ENCODE assay signal across 15 cellular contexts in the genomic region with DNA sequence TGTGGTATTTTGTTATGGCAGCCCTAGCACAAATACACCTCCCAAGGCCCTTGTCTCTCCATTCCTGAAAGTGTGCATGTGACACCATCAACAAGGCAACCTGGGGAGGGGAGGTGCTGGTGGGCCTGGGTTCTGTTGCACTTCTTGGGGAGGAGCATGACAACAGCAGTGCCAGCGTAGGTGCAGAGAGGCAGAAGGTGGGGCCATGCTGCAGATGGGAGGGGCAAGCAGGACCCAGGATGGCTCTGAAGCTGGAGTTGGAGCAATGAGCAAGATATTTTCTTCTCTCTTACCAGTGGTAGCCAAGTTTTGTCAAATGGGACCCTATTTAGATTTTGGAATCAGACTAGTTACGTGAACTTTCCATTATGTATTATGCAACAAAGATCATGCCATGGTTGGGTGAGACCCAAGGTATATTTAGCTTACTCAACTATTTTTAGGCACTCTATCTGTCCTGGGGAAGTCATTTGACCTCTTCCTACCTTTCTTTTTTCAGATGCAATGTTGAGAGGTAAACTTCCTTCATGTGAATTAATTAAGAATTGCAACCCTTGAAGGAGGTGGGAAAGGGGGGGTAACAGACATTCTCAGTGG. TPM values are rescaled to one million over a fixed set of nuclear protein-coding genes. Genes with fewer than 3 reads are reported as not detected.
A peak's percentile ranks its signal among the peaks of the same experiment; 100 is the strongest.
DNase-seq lines count a peak whose midpoint lies in the region; ATAC-seq and TF ChIP-seq lines count a peak whose summit lies in the region.
"Had no signal": no experiment of that assay in that cellular context is flagged by ENCODE, and none has a peak within 500 bp of the region (broad histone marks: within the 10 kb centered on the region; RNA-seq: fewer than 3 reads in every experiment).

No MANE protein-coding gene starts in this region.

- in situ Hi-C loops in transverse colon (cut with MboI; ENCODE audit: low pct_ligation_motif_present in 1 of 4, low pct_unique_long_range_greater_than_20kb in 1 of 4, low sequenced_read_pairs in 3 of 4) = no loop called here

- peak overlapping the region; percentile 79 for H3K27ac Mint-ChIP-seq in activated CD8-positive, alpha-beta memory T cell treated with anti-CD3 and anti-CD28 coated beads, Interleukin-2, amount 10 ng/mL, durations not matched to agents 7 days and 5 days
- peak overlapping the region; percentile 90 for H3K27ac Mint-ChIP-seq in activated T-helper 2 cell treated with anti-CD3 and anti-CD28 coated beads, Interferon-gamma antibody, Interleukin-2, Interleukin-4, amounts not matched to agents 10 μg/mL and 5 μg/mL and 100 μg/mL, durations not matched to agents 14 hours and 24 hours and 36 hours
- no peak overlapping the region for H3K27ac Mint-ChIP-seq in activated CD4-positive, alpha-beta T cell treated with anti-CD3 and anti-CD28 coated beads for 36 hours

- TF ChIP-seq CTCF in left lung (IDR thresholded peaks at IDR 0.05) (no peak), transverse colon (IDR thresholded peaks at IDR 0.05) (no peak)

- H3K36me3 ChIP-seq in left lung (no peaks in the 10 kb centered on the region), transverse colon (no peaks in the 10 kb centered on the region)

- H3K9me3 ChIP-seq in left lung = no peaks in the 10 kb centered on the region
- no peaks in the 10 kb centered on the region for H3K9me3 ChIP-seq in transverse colon
- H3K9me3 ChIP-seq: HAP-1 had no signal

- H3K4me1 ChIP-seq in left lung (peaks cover 44 to 81% of the 10 kb centered on the region in 2 donors), transverse colon (peaks cover 23 to 68% (median 48%) of the 10 kb centered on the region in 4 donors)

- H3K4me3 ChIP-seq in left lung (no peak overlapping the region), transverse colon (no peak overlapping the region)
- H3K4me3 ChIP-seq: HAP-1 had no signal

- no peaks in the 10 kb centered on the region for H3K9me3 Mint-ChIP-seq in activated CD8-positive, alpha-beta memory T cell treated with anti-CD3 and anti-CD28 coated beads, Interleukin-2, amount 10 ng/mL, durations not matched to agents 7 days and 5 days (ENCODE audit: low read depth)
- H3K9me3 Mint-ChIP-seq in activated T-helper 2 cell treated with anti-CD3 and anti-CD28 coated beads, Interferon-gamma antibody, Interleukin-2, Interleukin-4, amounts not matched to agents 10 μg/mL and 5 μg/mL and 100 μg/mL, durations not matched to agents 14 hours and 24 hours and 36 hours = no peaks in the 10 kb centered on the region
- no peaks in the 10 kb centered on the region for H3K9me3 Mint-ChIP-seq in activated CD4-positive, alpha-beta T cell treated with anti-CD3 and anti-CD28 coated beads for 36 hours (ENCODE audit: low read depth)

- POLR2A ChIA-PET in activated CD4-positive, alpha-beta T cell treated with anti-CD3 and anti-CD28 coated beads for 36 hours (lab: Charles Lee) = no interaction called here

- CTCF ChIA-PET in activated CD8-positive, alpha-beta memory T cell treated with anti-CD3 and anti-CD28 coated beads, Interleukin-2, amount 10 ng/mL, durations not matched to agents 7 days and 5 days (lab: Charles Lee) = interaction anchor here (0.7 to 4.9 kb wide), 7 partner anchors 15 to 85 kb away, joined by 3 to 38 read pairs (median 16); partner anchors contain the start of gene CXCR6
- CTCF ChIA-PET in activated CD4-positive, alpha-beta T cell treated with anti-CD3 and anti-CD28 coated beads for 36 hours (lab: Charles Lee) = interaction anchor here (1.0 to 1.8 kb wide), 2 partner anchors 53 to 87 kb away, joined by 3 to 9 read pairs; no protein-coding TSS in a partner anchor

- intact Hi-C loops in activated T-helper 2 cell treated with anti-CD3 and anti-CD28 coated beads, Interferon-gamma antibody, Interleukin-2, Interleukin-4, amounts not matched to agents 10 μg/mL and 5 μg/mL and 100 μg/mL, durations not matched to agents 14 hours and 24 hours and 36 hours (cut with micrococcal nuclease) = loop anchor here (2.0 to 10.0 kb wide), 3 partner anchors 41 to 303 kb away; no protein-coding TSS in a partner anchor
- intact Hi-C loops in left lung (cut with DNase I) = no loop called here
- intact Hi-C loops in transverse colon (cut with DNase I; ENCODE audit: low total_unique reads) = no loop called here
- intact Hi-C loops in activated CD4-positive, alpha-beta T cell treated with anti-CD3 and anti-CD28 coated beads for 36 hours (cut with DNase I, micrococcal nuclease) = no loop called here

- DNase-seq in activated CD8-positive, alpha-beta memory T cell treated with anti-CD3 and anti-CD28 coated beads, Interleukin-2, amount 10 ng/mL, durations not matched to agents 7 days and 5 days = no peak
- DNase-seq in activated CD8-positive, alpha-beta memory T cell treated with anti-CD3 and anti-CD28 coated beads, Interleukin-2, amount 50 U/mL, for 4 hours = no peak
- DNase-seq in activated T-helper 2 cell treated with anti-CD3 and anti-CD28 coated beads, Interferon-gamma antibody, Interleukin-2, Interleukin-4, amounts not matched to agents 10 μg/mL and 5 μg/mL and 100 μg/mL, durations not matched to agents 14 hours and 24 hours and 36 hours (ENCODE audit: low spot score) = no peak
- DNase-seq in left lung = no peak
- DNase-seq in transverse colon = no peak
- DNase-seq in foreskin melanocyte = no peak
- no peak for DNase-seq in activated CD4-positive, alpha-beta T cell treated with anti-CD3 and anti-CD28 coated beads for 36 hours
- DNase-seq: activated T-cell treated with anti-CD3 and anti-CD28 coated beads, Interleukin-2, amount 50 U/mL, for 48 hours; GDM1; MM.1S; stimulated activated CD4-positive, alpha-beta T cell treated with anti-CD3 and anti-CD28 coated beads, Interleukin-12 subunit alpha, Interleukin-12 subunit beta, amount 100 ng/mL, for 4 hours had no signal

- TF ChIP-seq EP300 in transverse colon (IDR thresholded peaks at IDR 0.05; ENCODE audit: low read depth) = no peak

- peak overlapping the region; percentile 21 for H3K4me3 Mint-ChIP-seq in activated CD8-positive, alpha-beta memory T cell treated with anti-CD3 and anti-CD28 coated beads, Interleukin-2, amount 10 ng/mL, durations not matched to agents 7 days and 5 days
- no peak overlapping the region for H3K4me3 Mint-ChIP-seq in activated T-helper 2 cell treated with anti-CD3 and anti-CD28 coated beads, Interferon-gamma antibody, Interleukin-2, Interleukin-4, amounts not matched to agents 10 μg/mL and 5 μg/mL and 100 μg/mL, durations not matched to agents 14 hours and 24 hours and 36 hours (ENCODE audit: low read depth)
- H3K4me3 Mint-ChIP-seq in activated CD4-positive, alpha-beta T cell treated with anti-CD3 and anti-CD28 coated beads for 36 hours = no peak overlapping the region

- no peak for ATAC-seq in activated CD8-positive, alpha-beta memory T cell treated with anti-CD3 and anti-CD28 coated beads, Interleukin-2, amount 10 ng/mL, durations not matched to agents 7 days and 5 days
- no peak for ATAC-seq in left lung
- ATAC-seq in GM21390 (IDR thresholded peaks at IDR 0.05; ENCODE audit: unreplicated experiment) = no peak
- no peak for ATAC-seq in activated CD4-positive, alpha-beta T cell treated with anti-CD3 and anti-CD28 coated beads for 36 hours

- peaks cover 32% of the 10 kb centered on the region for H3K36me3 Mint-ChIP-seq in activated CD8-positive, alpha-beta memory T cell treated with anti-CD3 and anti-CD28 coated beads, Interleukin-2, amount 10 ng/mL, durations not matched to agents 7 days and 5 days
- H3K36me3 Mint-ChIP-seq in activated T-helper 2 cell treated with anti-CD3 and anti-CD28 coated beads, Interferon-gamma antibody, Interleukin-2, Interleukin-4, amounts not matched to agents 10 μg/mL and 5 μg/mL and 100 μg/mL, durations not matched to agents 14 hours and 24 hours and 36 hours (ENCODE audit: low read depth) = peaks cover 49% of the 10 kb centered on the region
- peaks cover 13% of the 10 kb centered on the region for H3K36me3 Mint-ChIP-seq in activated CD4-positive, alpha-beta T cell treated with anti-CD3 and anti-CD28 coated beads for 36 hours (ENCODE audit: low read depth)

- H3K4me1 Mint-ChIP-seq in activated CD8-positive, alpha-beta memory T cell treated with anti-CD3 and anti-CD28 coated beads, Interleukin-2, amount 10 ng/mL, durations not matched to agents 7 days and 5 days = peaks cover 82% of the 10 kb centered on the region
- H3K4me1 Mint-ChIP-seq in activated T-helper 2 cell treated with anti-CD3 and anti-CD28 coated beads, Interferon-gamma antibody, Interleukin-2, Interleukin-4, amounts not matched to agents 10 μg/mL and 5 μg/mL and 100 μg/mL, durations not matched to agents 14 hours and 24 hours and 36 hours (ENCODE audit: low read depth) = peaks cover 69% of the 10 kb centered on the region
- H3K4me1 Mint-ChIP-seq in activated CD4-positive, alpha-beta T cell treated with anti-CD3 and anti-CD28 coated beads for 36 hours = peaks cover 68% of the 10 kb centered on the region

- H3K27me3 ChIP-seq in left lung = no peaks in the 10 kb centered on the region
- H3K27me3 ChIP-seq in transverse colon = no peaks in the 10 kb centered on the region

- no peaks in the 10 kb centered on the region for H3K27me3 Mint-ChIP-seq in activated CD8-positive, alpha-beta memory T cell treated with anti-CD3 and anti-CD28 coated beads, Interleukin-2, amount 10 ng/mL, durations not matched to agents 7 days and 5 days
- no peaks in the 10 kb centered on the region for H3K27me3 Mint-ChIP-seq in activated T-helper 2 cell treated with anti-CD3 and anti-CD28 coated beads, Interferon-gamma antibody, Interleukin-2, Interleukin-4, amounts not matched to agents 10 μg/mL and 5 μg/mL and 100 μg/mL, durations not matched to agents 14 hours and 24 hours and 36 hours (ENCODE audit: low read depth)
- no peaks in the 10 kb centered on the region for H3K27me3 Mint-ChIP-seq in activated CD4-positive, alpha-beta T cell treated with anti-CD3 and anti-CD28 coated beads for 36 hours

- TF ChIP-seq POLR2A in transverse colon (IDR thresholded peaks at IDR 0.05) = no peak

- H3K27ac ChIP-seq in left lung = peak overlapping the region; percentile 23 to 41
- peak overlapping the region; percentile 60 to 95 (median 94) for H3K27ac ChIP-seq in transverse colon

- whole genome bisulfite sequencing in transverse colon (ENCODE audit: low coverage in 1 of 2), 2 donors = 69 to 71% methylated on average over 1 to 2 of the region's 2 CpGs

RNA-seq across cellular contexts. Expression of gene FYCO1, which starts 3.4 kb away (rescaled TPM):
- total RNA-seq in activated CD8-positive, alpha-beta memory T cell treated with anti-CD3 and anti-CD28 coated beads, Interleukin-2, amount 10 ng/mL, durations not matched to agents 7 days and 5 days = 10 to 100 TPM; 19.1 to 27.7 TPM
- total RNA-seq in activated T-helper 2 cell treated with anti-CD3 and anti-CD28 coated beads, Interferon-gamma antibody, Interleukin-2, Interleukin-4, amounts not matched to agents 10 μg/mL and 5 μg/mL and 100 μg/mL, durations not matched to agents 14 hours and 24 hours and 36 hours = 19.6 and 20.2 TPM in 2 replicates
- total RNA-seq in left lung (10 to 100 TPM; 33.6 to 42.7 TPM), transverse colon (10 to 100 TPM; 34.5 to 40.0 (median 38.1) TPM)
- 10 to 100 TPM in 1 of 2 experiments, 1 to 10 TPM in 1; 8.2 to 10.6 TPM for total RNA-seq in activated CD4-positive, alpha-beta T cell treated with anti-CD3 and anti-CD28 coated beads for 36 hours

RNA-seq across cellular contexts. Expression of gene XCR1, which starts 35.1 kb away (rescaled TPM):
- total RNA-seq in activated CD8-positive, alpha-beta memory T cell treated with anti-CD3 and anti-CD28 coated beads, Interleukin-2, amount 10 ng/mL, durations not matched to agents 7 days and 5 days = not detected
- total RNA-seq in activated T-helper 2 cell treated with anti-CD3 and anti-CD28 coated beads, Interferon-gamma antibody, Interleukin-2, Interleukin-4, amounts not matched to agents 10 μg/mL and 5 μg/mL and 100 μg/mL, durations not matched to agents 14 hours and 24 hours and 36 hours = 0.05 and 0.07 TPM in 2 replicates
- total RNA-seq in left lung (1 to 10 TPM in 1 of 2 donors, under 1 TPM in 1; 0.44 to 2.0 TPM), transverse colon (under 1 TPM in 2 of 4 donors, not detected in 2; 0.14 to 0.32 TPM)
- total RNA-seq in activated CD4-positive, alpha-beta T cell treated with anti-CD3 and anti-CD28 coated beads for 36 hours = not detected
- total RNA-seq: A673, glomerular endothelial cell had no signal

RNA-seq across cellular contexts. Expression of gene CXCR6, which starts 49.0 kb away (rescaled TPM):
- 100 to 1,000 TPM in 1 of 2 experiments, 10 to 100 TPM in 1; 49.7 to 109 TPM for total RNA-seq in activated CD8-positive, alpha-beta memory T cell treated with anti-CD3 and anti-CD28 coated beads, Interleukin-2, amount 10 ng/mL, durations not matched to agents 7 days and 5 days
- total RNA-seq in activated T-helper 2 cell treated with anti-CD3 and anti-CD28 coated beads, Interferon-gamma antibody, Interleukin-2, Interleukin-4, amounts not matched to agents 10 μg/mL and 5 μg/mL and 100 μg/mL, durations not matched to agents 14 hours and 24 hours and 36 hours = 9.3 and 10.7 TPM in 2 replicates
- total RNA-seq in left lung (1 to 10 TPM in 1 of 2 donors, under 1 TPM in 1; 0.96 to 4.1 TPM), transverse colon (1 to 10 TPM in 3 of 4 donors, not detected in 1; 3.3 to 9.4 (median 6.7) TPM)
- under 1 TPM; 0.42 to 0.85 TPM for total RNA-seq in activated CD4-positive, alpha-beta T cell treated with anti-CD3 and anti-CD28 coated beads for 36 hours
- total RNA-seq: A673, glomerular endothelial cell had no signal
